In genomic region chr18:31419457-31419932, GRCh38 we compare ENCODE assay signal across 16 cellular contexts. TPM values are rescaled to one million over a fixed set of nuclear protein-coding genes. Genes with fewer than 3 reads are reported as not detected.
A peak's percentile ranks its signal among the peaks of the same experiment; 100 is the strongest.
DNase-seq lines count a peak whose midpoint lies in the region; ATAC-seq and TF ChIP-seq lines count a peak whose summit lies in the region.
"Had no signal": no experiment of that assay in that cellular context is flagged by ENCODE, and none has a peak within 500 bp of the region (broad histone marks: within the 10 kb centered on the region; RNA-seq: fewer than 3 reads in every experiment).

No MANE protein-coding gene starts in this region.

- H3K27me3 Mint-ChIP-seq in GM23338 (ENCODE audit: insufficient read depth, low read depth, poor library complexity) (no peaks in the 10 kb centered on the region), nephron progenitor cell (ENCODE audit: low read depth, poor library complexity) (peaks cover 2% of the 10 kb centered on the region)

- ATAC-seq in GM23338 (no peak), GM21381 (IDR thresholded peaks at IDR 0.05; ENCODE audit: unreplicated experiment) (no peak)

- peak overlapping the region; percentile 72 for H2AFZ ChIP-seq in GM23338
- H2AFZ ChIP-seq in PC-9, result no peak overlapping the region

- H3K9me3 ChIP-seq in PC-9 (ENCODE audit: insufficient read depth, low read depth), result no peaks in the 10 kb centered on the region
- no peaks in the 10 kb centered on the region for H3K9me3 ChIP-seq in tibial artery
- no peaks in the 10 kb centered on the region for H3K9me3 ChIP-seq in effector memory CD4-positive, alpha-beta T cell (ENCODE audit: control insufficient read depth, low read length)

- H3K27me3 ChIP-seq in GM23338 (ENCODE audit: insufficient read depth) (no peaks in the 10 kb centered on the region), PC-9 (ENCODE audit: insufficient read depth, low read depth) (no peaks in the 10 kb centered on the region), tibial artery (no peaks in the 10 kb centered on the region)
- no peaks in the 10 kb centered on the region for H3K27me3 ChIP-seq in effector memory CD4-positive, alpha-beta T cell (replicated peaks; ENCODE audit: control insufficient read depth, insufficient read depth, low read length, poor library complexity, severe bottlenecking)

- H3K36me3 Mint-ChIP-seq in GM23338 (ENCODE audit: low read depth), result no peaks in the 10 kb centered on the region
- H3K36me3 Mint-ChIP-seq in nephron progenitor cell (ENCODE audit: low read depth), result peaks cover 6% of the 10 kb centered on the region
- H3K36me3 Mint-ChIP-seq: CD4-positive, alpha-beta memory T cell had no signal

- H3K36me3 ChIP-seq in GM23338 (ENCODE audit: insufficient read depth) (no peaks in the 10 kb centered on the region), PC-9 (ENCODE audit: low read depth) (no peaks in the 10 kb centered on the region), tibial artery (no peaks in the 10 kb centered on the region)
- H3K36me3 ChIP-seq in effector memory CD4-positive, alpha-beta T cell (ENCODE audit: control insufficient read depth, insufficient read depth, low read length), result no peaks in the 10 kb centered on the region

- H3K4me1 Mint-ChIP-seq in GM23338, result peaks cover 5% of the 10 kb centered on the region; the same call in 1 of the 3 replicates
- H3K4me1 Mint-ChIP-seq in nephron progenitor cell, result no peaks in the 10 kb centered on the region
- H3K4me1 Mint-ChIP-seq: CD4-positive, alpha-beta memory T cell had no signal

- H3K79me2 ChIP-seq in GM23338 (replicated peaks; ENCODE audit: insufficient read depth) (no peaks in the 10 kb centered on the region), PC-9 (ENCODE audit: low read depth) (no peaks in the 10 kb centered on the region)

- H3F3A ChIP-seq in GM23338 (replicated peaks; ENCODE audit: low read depth) (no peaks in the 10 kb centered on the region), PC-9 (ENCODE audit: insufficient read depth, low read depth) (peaks cover 6% of the 10 kb centered on the region; the same call in 1 of the 2 replicates)

- H3K9me2 ChIP-seq in GM23338 (ENCODE audit: insufficient read depth) (no peaks in the 10 kb centered on the region), PC-9 (ENCODE audit: insufficient read depth) (no peaks in the 10 kb centered on the region)

- intact Hi-C loops in PC-9 (cut with micrococcal nuclease; ENCODE audit: unreplicated experiment), result loop anchor here (10.0 kb wide), 1 partner anchor 445 kb away; no protein-coding TSS in a partner anchor
- intact Hi-C loops in tibial artery (cut with DNase I; ENCODE audit: low total_unique reads), result no loop called here

- TF ChIP-seq CTCF in GM23338 (conservative IDR thresholded peaks at IDR 0.05; ENCODE audit: low read depth in 2 of 2) (no peak), PC-9 (conservative IDR thresholded peaks at IDR 0.05) (no peak), epithelial cell of esophagus (IDR thresholded peaks at IDR 0.05; ENCODE audit: insufficient read depth, low read depth, low read length, missing control alignments) (peak; percentile 17), nephron progenitor cell (IDR thresholded peaks at IDR 0.05) (no peak), tibial artery (IDR thresholded peaks at IDR 0.05) (no peak)

- H3K4me3 Mint-ChIP-seq in GM23338 (no peak overlapping the region), nephron progenitor cell (no peak overlapping the region)
- H3K4me3 Mint-ChIP-seq: CD4-positive, alpha-beta memory T cell had no signal

- BruUV-seq in PC-9 (replicated peaks; lab: Mats Ljungman, UMichigan), result no TSS peak

- H3K4me3 ChIP-seq in GM23338 (no peak overlapping the region), PC-9 (no peak overlapping the region), epithelial cell of esophagus (ENCODE audit: low read length) (no peak overlapping the region), tibial artery (no peak overlapping the region)
- H3K4me3 ChIP-seq in effector memory CD4-positive, alpha-beta T cell (ENCODE audit: insufficient read depth, low read depth, low read length, poor library complexity, severe bottlenecking), result no peak overlapping the region

- POLR2A ChIA-PET in PC-9 (lab: Charles Lee; ENCODE audit: unreplicated experiment), result interaction anchor here (0.7 kb wide), 1 partner anchor 210 kb away, joined by 6 read pairs; no protein-coding TSS in a partner anchor

- H4K20me1 ChIP-seq in GM23338 (replicated peaks; ENCODE audit: insufficient read depth) (no peaks in the 10 kb centered on the region), PC-9 (ENCODE audit: insufficient read depth) (no peaks in the 10 kb centered on the region)

- H3K9me3 Mint-ChIP-seq in GM23338 (no peaks in the 10 kb centered on the region), nephron progenitor cell (no peaks in the 10 kb centered on the region)

- H3K4me1 ChIP-seq in GM23338 (ENCODE audit: insufficient read depth) (no peaks in the 10 kb centered on the region), PC-9 (replicated peaks; ENCODE audit: insufficient read depth) (no peaks in the 10 kb centered on the region), tibial artery (no peaks in the 10 kb centered on the region)
- no peaks in the 10 kb centered on the region for H3K4me1 ChIP-seq in effector memory CD4-positive, alpha-beta T cell (ENCODE audit: control insufficient read depth, insufficient read depth, low read length, poor library complexity, severe bottlenecking)

- no peak overlapping the region for H3K27ac ChIP-seq in GM23338 (ENCODE audit: low read depth)
- H3K27ac ChIP-seq in PC-9, result peak overlapping the region; percentile 41; the same call in 1 of the 2 replicates
- H3K27ac ChIP-seq in tibial artery, result no peak overlapping the region
- H3K27ac ChIP-seq in effector memory CD4-positive, alpha-beta T cell (ENCODE audit: insufficient read depth, low read length, poor library complexity, severe bottlenecking), result no peak overlapping the region

- CTCF ChIA-PET in PC-9 (lab: Charles Lee), result interaction anchor here (0.5 kb wide), 1 partner anchor 210 kb away, joined by 3 read pairs; no protein-coding TSS in a partner anchor

- DNase-seq in GM23338 (ENCODE audit: low spot score) (no peak), PC-9 (peak; percentile 13 to 66), epithelial cell of esophagus (ENCODE audit: low read depth) (peak; percentile 97), nephron progenitor cell (no peak), tibial artery (no peak)
- DNase-seq in effector memory CD4-positive, alpha-beta T cell, result no peak
- DNase-seq: CD4-positive, alpha-beta memory T cell; GF-D8; IMR-90; NCI-H1436; NCI-H2081; NCI-H2227 treated with DMSO at 0.1 percent for 48 hours; NCI-H524 treated with DMSO at 0.1 percent for 48 hours; NK-92 treated with Interleukin-12 subunit alpha and Interleukin-12 subunit beta, amount 100 ng/mL, for 24 hours had no signal

- H3K4me2 ChIP-seq in GM23338 (no peak overlapping the region), PC-9 (peak overlapping the region; percentile 23)

- H3K27ac Mint-ChIP-seq in GM23338 (no peak overlapping the region), nephron progenitor cell (peak overlapping the region; percentile 21)
- H3K27ac Mint-ChIP-seq: CD4-positive, alpha-beta memory T cell had no signal

TF ChIP-seq in GM23338, 12 proteins besides CTCF, POLR2A, EP300 and RAD21 (continues in another document):
- TF ChIP-seq POLR2AphosphoS5 (IDR thresholded peaks at IDR 0.05; ENCODE audit: low read depth), result no peak
- no peak for TF ChIP-seq NANOG (IDR thresholded peaks at IDR 0.05; ENCODE audit: borderline replicate concordance)
- TF ChIP-seq ETS1 (IDR thresholded peaks at IDR 0.05), result no peak
- no peak for TF ChIP-seq ZNF114 (CRISPR knock-in tag; IDR thresholded peaks at IDR 0.05)
- no peak for TF ChIP-seq REST (IDR thresholded peaks at IDR 0.05; ENCODE audit: unreplicated experiment)
- TF ChIP-seq CREB1 (CRISPR knock-in tag; IDR thresholded peaks at IDR 0.05; ENCODE audit: low read depth), result no peak

RNA-seq across cellular contexts. Expression of gene DSG3, which starts 28.0 kb away (rescaled TPM):
- total RNA-seq in GM23338 (2014; rRNA removed; shearing (Covaris generic)), result 0.24 TPM in 1 of 2 replicates, not detected in the other
- 0.05 and 0.07 TPM in 2 replicates for polyA plus RNA-seq in GM23338 (2016; fragmentation: Nextera tagmentation; extraction: Ambion mirVana)
- 0.10 and 0.13 TPM in 2 replicates for total RNA-seq in PC-9 (2021)
- total RNA-seq: CD4-positive, alpha-beta memory T cell; IMR-90 had no signal
- polyA plus RNA-seq: IMR-90 had no signal

RNA-seq across cellular contexts. Expression of gene DSG4, which starts 42.9 kb away (rescaled TPM):
- total RNA-seq in GM23338 (2014; rRNA removed; shearing (Covaris generic)), result not detected in 2 replicates
- polyA plus RNA-seq in GM23338 (2016; fragmentation: Nextera tagmentation; extraction: Ambion mirVana), result not detected in 2 replicates
- total RNA-seq in PC-9 (2021), result not detected in 2 replicates
- total RNA-seq: CD4-positive, alpha-beta memory T cell; IMR-90; SK-MEL-5 had no signal
- polyA plus RNA-seq: CD4-positive, alpha-beta memory T cell; IMR-90 had no signal

Comparison
In these comparisons a context has a peak if more than half of its experiments do, and no peak if none do; other contexts are left out.
1. DNase-seq: peak in PC-9 (2 of 2) and epithelial cell of esophagus (single experiment); none in GM23338 (single experiment), nephron progenitor cell (single experiment), tibial artery (0 of 2) and effector memory CD4-positive, alpha-beta T cell (0 of 3).